ENCODE assay signal across 26 cellular contexts in the genomic region with DNA sequence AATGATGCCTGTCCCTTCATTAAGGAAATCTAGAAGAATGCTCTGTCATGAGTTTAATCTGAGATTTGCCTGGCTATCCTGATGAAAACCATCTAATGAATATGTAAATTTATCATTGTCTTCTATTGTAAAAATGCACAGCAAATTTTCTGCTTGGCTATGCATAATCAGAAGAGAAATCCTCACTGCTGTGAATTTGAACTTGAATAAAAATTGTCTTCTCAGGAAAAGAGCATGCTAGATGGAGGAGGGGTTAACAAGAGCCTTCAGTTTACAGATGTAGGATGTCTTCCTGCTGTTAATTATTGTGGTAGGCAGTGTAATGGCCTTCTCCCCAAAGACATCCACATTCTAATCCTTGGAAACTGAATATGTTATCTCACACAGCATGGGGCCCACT.
"Had no signal": no experiment of that assay in that cellular context is flagged by ENCODE, and none has a peak within 500 bp of the region (broad histone marks: within the 10 kb centered on the region; RNA-seq: fewer than 3 reads in every experiment).

No MANE protein-coding gene starts in this region.

- FAIRE-seq: islet of Langerhans had no signal

- H3K36me3 Mint-ChIP-seq: memory B cell, natural killer cell had no signal

- H3K4me3 ChIP-seq: gastroesophageal sphincter, heart right ventricle, lower lobe of right lung, ovary, smooth muscle cell, thyroid gland, vagina had no signal

- H3K36me3 ChIP-seq: gastroesophageal sphincter, heart right ventricle, lower lobe of right lung, ovary, thyroid gland, vagina had no signal

- H3K9me3 Mint-ChIP-seq: memory B cell, natural killer cell had no signal

- H3K4me1 Mint-ChIP-seq: memory B cell; natural killer cell; stimulated activated naive CD8-positive, alpha-beta T cell treated with anti-CD3 and anti-CD28 coated beads, Interleukin-15, amount 100 ng/mL, for 72 hours had no signal

- H3K27ac ChIP-seq: foreskin keratinocyte, gastroesophageal sphincter, heart right ventricle, lower lobe of right lung, ovary, thyroid gland, vagina had no signal

- ATAC-seq: effector memory CD8-positive, alpha-beta T cell; gastroesophageal sphincter; heart right ventricle; left ventricle myocardium superior; natural killer cell; sciatic nerve; stimulated activated naive CD8-positive, alpha-beta T cell treated with anti-CD3 and anti-CD28 coated beads, Interleukin-15, amount 100 ng/mL, for 72 hours had no signal

- H3K4me3 Mint-ChIP-seq: effector memory CD8-positive, alpha-beta T cell; memory B cell; natural killer cell; stimulated activated naive CD8-positive, alpha-beta T cell treated with anti-CD3 and anti-CD28 coated beads, Interleukin-15, amount 100 ng/mL, for 72 hours had no signal

- H3K9me3 ChIP-seq: gastroesophageal sphincter, heart right ventricle, lower lobe of right lung, ovary, thyroid gland, vagina had no signal

- H3K4me2 ChIP-seq: smooth muscle cell had no signal

- DNase-seq: cortex of kidney; effector memory CD8-positive, alpha-beta T cell; glutamatergic neuron; heart right ventricle; hippocampal formation; left ventricle myocardium superior; lower lobe of right lung; natural killer cell; occipital lobe; ovary; posterior cingulate gyrus; retina; stimulated activated CD4-positive, alpha-beta T cell treated with anti-CD3 and anti-CD28 coated beads, Interleukin-12 subunit alpha, Interleukin-12 subunit beta, amount 100 ng/mL, for 4 hours; stimulated activated CD4-positive, alpha-beta T cell treated with anti-CD3 and anti-CD28 coated beads, Interleukin-1b, Interleukin-23, amount 100 ng/mL, for 48 hours; stimulated activated CD4-positive, alpha-beta T cell treated with anti-CD3 and anti-CD28 coated beads, Interleukin-4, amount 100 ng/mL, for 1 hour; stimulated activated CD8-positive, alpha-beta memory T cell treated with anti-CD3 and anti-CD28 coated beads, Interleukin-4, amount 100 ng/mL, for 48 hours; stimulated activated naive CD4-positive, alpha-beta T cell; stimulated activated naive CD8-positive, alpha-beta T cell treated with anti-CD3 and anti-CD28 coated beads, Interleukin-15, amount 100 ng/mL, for 72 hours had no signal

- H3K27ac Mint-ChIP-seq: effector memory CD8-positive, alpha-beta T cell; memory B cell; natural killer cell; stimulated activated naive CD8-positive, alpha-beta T cell treated with anti-CD3 and anti-CD28 coated beads, Interleukin-15, amount 100 ng/mL, for 72 hours had no signal

- H3K27me3 ChIP-seq: foreskin keratinocyte, gastroesophageal sphincter, ovary, thyroid gland, vagina had no signal

- H3K4me1 ChIP-seq: gastroesophageal sphincter, lower lobe of right lung, thyroid gland had no signal
